In the genomic region with DNA sequence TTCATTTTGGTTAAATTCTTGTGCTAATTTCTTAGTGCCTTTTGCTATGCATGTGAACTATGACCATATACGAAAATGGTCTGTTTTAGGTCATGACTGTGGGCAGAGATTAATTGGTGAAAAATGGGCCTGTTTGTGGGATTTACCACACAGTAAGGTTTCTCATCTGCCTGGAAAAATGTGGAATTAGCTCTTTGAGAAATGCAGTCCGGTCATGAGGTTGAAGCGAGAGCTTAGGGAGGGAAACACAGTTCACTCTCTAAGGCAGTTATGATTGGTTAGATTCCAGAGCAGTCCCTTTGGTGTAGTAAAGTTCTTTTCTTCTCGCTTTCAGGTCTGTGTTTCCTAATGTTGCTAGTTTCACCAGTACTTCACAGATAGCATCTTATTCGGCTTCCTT, we compare ENCODE assay signal across 12 cellular contexts. TPM values are rescaled to one million over a fixed set of nuclear protein-coding genes. Genes with fewer than 3 reads are reported as not detected.
A peak's percentile ranks its signal among the peaks of the same experiment; 100 is the strongest.
DNase-seq lines count a peak whose midpoint lies in the region; ATAC-seq lines count a peak whose summit lies in the region.
"Had no signal": no experiment of that assay in that cellular context is flagged by ENCODE, and none has a peak within 500 bp of the region (broad histone marks: within the 10 kb centered on the region; RNA-seq: fewer than 3 reads in every experiment).

No MANE protein-coding gene starts in this region.

- H3K4me1 Mint-ChIP-seq in CD4-positive, CD25-positive, alpha-beta regulatory T cell: peaks cover 23 to 53% (median 44%) of the 10 kb centered on the region in 4 donors
- peaks cover 55% of the 10 kb centered on the region for H3K4me1 Mint-ChIP-seq in activated naive CD8-positive, alpha-beta T cell treated with anti-CD3 and anti-CD28 coated beads, Interleukin-2, amount 50 U/mL, for 24 hours
- peaks cover 24 to 50% (median 45%) of the 10 kb centered on the region in 4 donors for H3K4me1 Mint-ChIP-seq in naive thymus-derived CD8-positive, alpha-beta T cell

- H3K36me3 ChIP-seq in CD4-positive, CD25-positive, alpha-beta regulatory T cell (ENCODE audit: control insufficient read depth, insufficient read depth, low read length): no peaks in the 10 kb centered on the region
- no peaks in the 10 kb centered on the region for H3K36me3 ChIP-seq in HUES64 (ENCODE audit: insufficient read depth, low read length)

- H3K9me3 Mint-ChIP-seq in CD4-positive, CD25-positive, alpha-beta regulatory T cell: peaks cover 0 to 1% (median 0%) of the 10 kb centered on the region in 7 donors
- no peaks in the 10 kb centered on the region for H3K9me3 Mint-ChIP-seq in activated naive CD8-positive, alpha-beta T cell treated with anti-CD3 and anti-CD28 coated beads, Interleukin-2, amount 50 U/mL, for 24 hours
- H3K9me3 Mint-ChIP-seq in naive thymus-derived CD8-positive, alpha-beta T cell: peaks cover 0 to under 1% (median 0%) of the 10 kb centered on the region in 9 donors

- DNase-seq in CD4-positive, CD25-positive, alpha-beta regulatory T cell: peak in 1 of 3 donors; percentile 22
- no peak for DNase-seq in activated naive CD8-positive, alpha-beta T cell treated with anti-CD3 and anti-CD28 coated beads, Interleukin-2, amount 50 U/mL, for 24 hours
- DNase-seq in naive thymus-derived CD8-positive, alpha-beta T cell: peak in 1 of 10 donors; percentile 34
- no peak for DNase-seq in NCI-H2081 treated with DMSO at 0.1 percent for 48 hours (lab: John Stamatoyannopoulos, UW)
- no peak for DNase-seq in head of caudate nucleus
- DNase-seq in NCI-H82 treated with DMSO at 0.1 percent for 48 hours (lab: John Stamatoyannopoulos, UW; ENCODE audit: unreplicated experiment): no peak
- no peak for DNase-seq in NCI-H2171 treated with DMSO at 0.1 percent for 48 hours (lab: John Stamatoyannopoulos, UW)
- DNase-seq: activated effector memory CD4-positive, alpha-beta T cell treated with anti-CD3 and anti-CD28 coated beads, Interleukin-2, amount 50 U/mL, for 16 hours; COR-L47; NCI-H69 had no signal

- no peaks in the 10 kb centered on the region for H3K27me3 ChIP-seq in CD4-positive, CD25-positive, alpha-beta regulatory T cell (ENCODE audit: control insufficient read depth, insufficient read depth, low read length)
- H3K27me3 ChIP-seq in HUES64 (ENCODE audit: insufficient read depth, low read length): peaks cover 44% of the 10 kb centered on the region

- no peak overlapping the region for H3K9ac ChIP-seq in HUES64 (ENCODE audit: low read depth, low read length)

- no peak overlapping the region for H3K27ac ChIP-seq in CD4-positive, CD25-positive, alpha-beta regulatory T cell (ENCODE audit: insufficient read depth, low read length, poor library complexity, severe bottlenecking)
- no peak overlapping the region for H3K27ac ChIP-seq in HUES64 (ENCODE audit: low read depth, low read length)

- peaks cover 19% of the 10 kb centered on the region for H3K36me3 Mint-ChIP-seq in CD4-positive, CD25-positive, alpha-beta regulatory T cell
- H3K36me3 Mint-ChIP-seq in activated naive CD8-positive, alpha-beta T cell treated with anti-CD3 and anti-CD28 coated beads, Interleukin-2, amount 50 U/mL, for 24 hours (ENCODE audit: low read depth): peaks cover 44% of the 10 kb centered on the region
- peaks cover 9 to 22% (median 16%) of the 10 kb centered on the region in 3 donors for H3K36me3 Mint-ChIP-seq in naive thymus-derived CD8-positive, alpha-beta T cell

- peaks cover 52% of the 10 kb centered on the region for H3K4me1 ChIP-seq in CD4-positive, CD25-positive, alpha-beta regulatory T cell (ENCODE audit: control insufficient read depth, insufficient read depth, low read length, poor library complexity, severe bottlenecking)
- peaks cover 18% of the 10 kb centered on the region; the same call in 1 of the 2 replicates for H3K4me1 ChIP-seq in HUES64 (ENCODE audit: insufficient read depth, low read length)

- 87% methylated on average over 5 of the region's 5 CpGs for WGBS in HUES64

- peak overlapping the region; percentile 88 to 96 (median 90) for H3K4me3 Mint-ChIP-seq in CD4-positive, CD25-positive, alpha-beta regulatory T cell
- H3K4me3 Mint-ChIP-seq in activated naive CD8-positive, alpha-beta T cell treated with anti-CD3 and anti-CD28 coated beads, Interleukin-2, amount 50 U/mL, for 24 hours: peak overlapping the region; percentile 85
- peak overlapping the region; percentile 84 to 90 (median 87) for H3K4me3 Mint-ChIP-seq in naive thymus-derived CD8-positive, alpha-beta T cell

- no peak for ATAC-seq in CD4-positive, CD25-positive, alpha-beta regulatory T cell (ENCODE audit: low read depth in 2 of 2)
- ATAC-seq in activated naive CD8-positive, alpha-beta T cell treated with anti-CD3 and anti-CD28 coated beads, Interleukin-2, amount 50 U/mL, for 24 hours: no peak
- no peak for ATAC-seq in naive thymus-derived CD8-positive, alpha-beta T cell

- no peaks in the 10 kb centered on the region for H3K9me3 ChIP-seq in CD4-positive, CD25-positive, alpha-beta regulatory T cell (ENCODE audit: control insufficient read depth in 2 of 2, low read length in 2 of 2)
- H3K9me3 ChIP-seq in HUES64 (ENCODE audit: insufficient read depth, low read depth, low read length): no peaks in the 10 kb centered on the region

- peak overlapping the region; percentile 78 for H3K4me3 ChIP-seq in CD4-positive, CD25-positive, alpha-beta regulatory T cell (ENCODE audit: low read depth, low read length)
- H3K4me3 ChIP-seq in HUES64 (ENCODE audit: low read length): peak overlapping the region; percentile 80; the same call in 1 of the 2 replicates

- POLR2A ChIA-PET in naive thymus-derived CD8-positive, alpha-beta T cell (lab: Charles Lee): interaction anchor here (0.6 to 5.9 kb wide), 11 partner anchors 7 to 265 kb away, joined by 3 to 82 read pairs (median 13); no protein-coding TSS in a partner anchor

- peaks cover 5% of the 10 kb centered on the region for H3K27me3 Mint-ChIP-seq in CD4-positive, CD25-positive, alpha-beta regulatory T cell
- no peaks in the 10 kb centered on the region for H3K27me3 Mint-ChIP-seq in activated naive CD8-positive, alpha-beta T cell treated with anti-CD3 and anti-CD28 coated beads, Interleukin-2, amount 50 U/mL, for 24 hours
- H3K27me3 Mint-ChIP-seq in naive thymus-derived CD8-positive, alpha-beta T cell: peaks cover 0 to 3% (median 0%) of the 10 kb centered on the region in 5 donors

- intact Hi-C loops in head of caudate nucleus (cut with DNase I): loop anchor here (5.0 kb wide), 1 partner anchor 100 kb away; no protein-coding TSS in a partner anchor

- peak overlapping the region; percentile 72 to 97 (median 92) for H3K27ac Mint-ChIP-seq in CD4-positive, CD25-positive, alpha-beta regulatory T cell
- H3K27ac Mint-ChIP-seq in activated naive CD8-positive, alpha-beta T cell treated with anti-CD3 and anti-CD28 coated beads, Interleukin-2, amount 50 U/mL, for 24 hours: peak overlapping the region; percentile 80
- H3K27ac Mint-ChIP-seq in naive thymus-derived CD8-positive, alpha-beta T cell: peak overlapping the region; percentile 85 to 96 (median 93)

RNA-seq across cellular contexts. Expression of gene PDE3B, which starts 1.2 kb away (rescaled TPM):
- 99.5 TPM for total RNA-seq in CD4-positive, CD25-positive, alpha-beta regulatory T cell
- 10 to 100 TPM; 32.8 to 62.4 (median 49.1) TPM for polyA plus RNA-seq in CD4-positive, CD25-positive, alpha-beta regulatory T cell
- 12.3 TPM for polyA plus RNA-seq in HUES64 (2013, experiment 1 of 2)
- 11.3 TPM for polyA plus RNA-seq in HUES64 (2013, experiment 2 of 2)
- total RNA-seq in naive thymus-derived CD8-positive, alpha-beta T cell: 100 to 1,000 TPM; 228 to 240 TPM
- polyA plus RNA-seq in naive thymus-derived CD8-positive, alpha-beta T cell: 100 to 1,000 TPM in 1 of 3 donors, 10 to 100 TPM in 2; 59.2 to 127 (median 74.8) TPM
- total RNA-seq: M059J had no signal
